In the genomic region with DNA sequence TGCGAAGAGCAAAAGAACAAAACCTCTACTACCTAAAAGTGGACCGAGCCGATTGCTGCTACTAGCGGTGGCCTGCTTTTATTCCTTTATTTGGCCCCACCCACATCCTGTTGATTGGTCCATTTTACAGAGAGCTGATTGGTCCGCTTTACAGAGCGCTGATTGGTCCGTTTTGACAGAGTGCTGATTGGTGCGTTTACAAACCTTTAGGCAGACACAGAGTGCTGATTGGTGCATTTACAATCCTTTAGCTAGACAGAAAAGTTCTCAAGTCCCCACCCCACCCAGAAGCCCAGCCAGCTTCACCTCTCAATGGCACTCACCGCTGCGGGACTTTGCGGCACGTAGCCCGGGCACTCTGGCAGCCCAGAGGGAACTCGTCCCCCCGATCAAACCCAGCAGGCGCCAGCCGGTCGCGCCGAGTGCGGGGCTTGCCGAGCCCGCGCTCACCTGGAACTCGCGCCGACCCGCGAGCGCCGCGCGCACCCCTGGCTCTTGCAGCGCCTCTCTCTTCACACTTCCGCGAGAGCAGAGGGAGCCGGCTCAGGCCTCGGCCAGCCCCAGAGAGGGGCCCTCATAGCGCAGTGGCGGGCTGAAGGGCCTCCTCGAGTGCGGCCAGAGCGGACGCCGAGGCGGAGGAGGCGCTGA, we compare ENCODE assay signal across 8 cellular contexts. TPM values are rescaled to one million over a fixed set of nuclear protein-coding genes. Genes with fewer than 3 reads are reported as not detected.
DNase-seq lines count a peak whose midpoint lies in the region; ATAC-seq and TF ChIP-seq lines count a peak whose summit lies in the region.

No MANE protein-coding gene starts in this region.

- H3K4me3 ChIP-seq in AG09309 (ENCODE audit: control insufficient read depth, low read depth, low read length) (peak overlapping the region; percentile 20; the same call in 1 of the 2 replicates), tibial nerve (peak overlapping the region; percentile 19 to 49 (median 30))

- peaks cover 0 to 4% (median 0%) of the 10 kb centered on the region in 4 donors for H3K9me3 ChIP-seq in tibial nerve

- no peak for TF ChIP-seq CTCF in AG09309 (IDR thresholded peaks at IDR 0.05; ENCODE audit: control insufficient read depth, insufficient read depth, low read depth, low read length, missing control alignments)
- TF ChIP-seq CTCF in tibial nerve (IDR thresholded peaks at IDR 0.05) = no peak

- no peak for DNase-seq in AG09309 (ENCODE audit: low read depth)
- DNase-seq in kidney tubule cell (ENCODE audit: low spot score) = peak; percentile 57
- DNase-seq in tibial nerve (ENCODE audit: low spot score in 2 of 2) = no peak
- DNase-seq in foreskin melanocyte = no peak
- DNase-seq in kidney glomerular epithelial cell (lab: John Stamatoyannopoulos, UW) = no peak
- no peak for DNase-seq in NCI-H1436 treated with DMSO at 0.1 percent for 48 hours (lab: John Stamatoyannopoulos, UW)

- no peaks in the 10 kb centered on the region for H3K36me3 ChIP-seq in tibial nerve

- no peak overlapping the region for H3K27ac Mint-ChIP-seq in activated naive CD8-positive, alpha-beta T cell

- 34 to 43% methylated on average over 36 to 47 of the region's 47 CpGs for WGBS in tibial nerve, 2 donors

- no peaks in the 10 kb centered on the region for H3K9me3 Mint-ChIP-seq in activated naive CD8-positive, alpha-beta T cell (ENCODE audit: low read depth)

- H3K27me3 Mint-ChIP-seq in activated naive CD8-positive, alpha-beta T cell = peaks cover 1% of the 10 kb centered on the region

- no peak for TF ChIP-seq EP300 in tibial nerve (IDR thresholded peaks at IDR 0.05)

- peak overlapping the region; percentile 74 for H3K4me3 Mint-ChIP-seq in activated naive CD8-positive, alpha-beta T cell

- H3K27ac ChIP-seq in tibial nerve = no peak overlapping the region

- H3K36me3 Mint-ChIP-seq in activated naive CD8-positive, alpha-beta T cell = no peaks in the 10 kb centered on the region

- peaks cover 0 to 10% (median 0%) of the 10 kb centered on the region in 4 donors for H3K4me1 ChIP-seq in tibial nerve

- no peak for TF ChIP-seq POLR2A in tibial nerve (IDR thresholded peaks at IDR 0.05)

- H3K27me3 ChIP-seq in tibial nerve = peaks cover 0 to 4% of the 10 kb centered on the region in 2 donors

- ATAC-seq in HG02678 (IDR thresholded peaks at IDR 0.05; ENCODE audit: unreplicated experiment) = peak; percentile 79

- peaks cover 3% of the 10 kb centered on the region for H3K4me1 Mint-ChIP-seq in activated naive CD8-positive, alpha-beta T cell (ENCODE audit: low read depth)

RNA-seq across cellular contexts. Expression of gene FGD4, which starts 8.7 kb away (rescaled TPM):
- total RNA-seq in tibial nerve = 100 to 1,000 TPM in 1 of 4 donors, 10 to 100 TPM in 3; 78.3 to 102 (median 84.2) TPM
